8 cellular contexts compared by ENCODE assay signal in genomic region chr20:327946-328563, GRCh38. TPM values are rescaled to one million over a fixed set of nuclear protein-coding genes. Genes with fewer than 3 reads are reported as not detected.
A peak's percentile ranks its signal among the peaks of the same experiment; 100 is the strongest.
DNase-seq lines count a peak whose midpoint lies in the region; ATAC-seq and TF ChIP-seq lines count a peak whose summit lies in the region.

No MANE protein-coding gene starts in this region.

- H3K14ac ChIP-seq in trophoblast cell (ENCODE audit: low read length) = no peak overlapping the region

- H3K4me2 ChIP-seq in DOHH2 (ENCODE audit: low read length) = peak overlapping the region; percentile 66
- peak overlapping the region; percentile 82 for H3K4me2 ChIP-seq in trophoblast cell (ENCODE audit: low read length)

- H3K79me2 ChIP-seq in DOHH2 (ENCODE audit: control insufficient read depth, low read length) = peaks cover 56% of the 10 kb centered on the region
- peaks cover 10% of the 10 kb centered on the region for H3K79me2 ChIP-seq in trophoblast cell (ENCODE audit: control insufficient read depth, insufficient read depth, low read length, poor library complexity)

- H3K18ac ChIP-seq in trophoblast cell (ENCODE audit: low read length) = no peak overlapping the region

- H3K9me3 Mint-ChIP-seq in endothelial cell (ENCODE audit: unreplicated experiment) (no peaks in the 10 kb centered on the region), CD14-positive monocyte (peaks cover 0 to 6% (median 0%) of the 10 kb centered on the region in 7 donors)

- H2BK12ac ChIP-seq in trophoblast cell (ENCODE audit: low read length) = no peak overlapping the region

- H3K23ac ChIP-seq in trophoblast cell (ENCODE audit: low read length) = no peak overlapping the region

- no peak overlapping the region for H2AK5ac ChIP-seq in trophoblast cell (ENCODE audit: low read length)

- H3K4me3 Mint-ChIP-seq in endothelial cell (ENCODE audit: unreplicated experiment) (peak overlapping the region; percentile 93), CD14-positive monocyte (peak overlapping the region in 1 of 2 donors; percentile 84)

- H3K27ac Mint-ChIP-seq in endothelial cell (ENCODE audit: unreplicated experiment) (peak overlapping the region; percentile 74), CD14-positive monocyte (peak overlapping the region in 1 of 7 donors; percentile 9)

- H3K79me1 ChIP-seq in trophoblast cell (ENCODE audit: low read length) = peaks cover 19% of the 10 kb centered on the region

- H3K4ac ChIP-seq in trophoblast cell (ENCODE audit: low read depth, low read length) = no peak overlapping the region

- H3K27me3 Mint-ChIP-seq in endothelial cell (ENCODE audit: unreplicated experiment) (peaks cover 6% of the 10 kb centered on the region), CD14-positive monocyte (ENCODE audit: low read depth in 3 of 3) (peaks cover 7 to 25% (median 18%) of the 10 kb centered on the region in 3 donors)

- peaks cover 38% of the 10 kb centered on the region for H3K4me1 Mint-ChIP-seq in endothelial cell (ENCODE audit: unreplicated experiment)
- H3K4me1 Mint-ChIP-seq in CD14-positive monocyte = peaks cover 47% of the 10 kb centered on the region

- H3K36me3 ChIP-seq in DOHH2 (ENCODE audit: control insufficient read depth, low read length) (peaks cover 35% of the 10 kb centered on the region), trophoblast cell (ENCODE audit: control insufficient read depth in 1 of 2, insufficient read depth in 2 of 2, low read length in 2 of 2) (peaks cover 0 to 2% of the 10 kb centered on the region in 2 experiments)

- no peak overlapping the region for H4K12ac ChIP-seq in trophoblast cell (ENCODE audit: low read depth, low read length)

- H3K4me1 ChIP-seq in DOHH2 (ENCODE audit: control insufficient read depth, low read length) (peaks cover 39% of the 10 kb centered on the region), trophoblast cell (ENCODE audit: control insufficient read depth in 1 of 2, insufficient read depth in 2 of 2, low read length in 2 of 2) (peaks cover 0 to 9% of the 10 kb centered on the region in 2 experiments)

- H4K91ac ChIP-seq in trophoblast cell (ENCODE audit: low read depth, low read length) = no peak overlapping the region

- H4K8ac ChIP-seq in trophoblast cell (ENCODE audit: low read depth, low read length) = no peak overlapping the region

- H4K20me1 ChIP-seq in DOHH2 (ENCODE audit: control insufficient read depth, insufficient read depth, low read depth, low read length) = peaks cover 18% of the 10 kb centered on the region; the same call in 1 of the 2 replicates

- H3K9me3 ChIP-seq in DOHH2 (ENCODE audit: control insufficient read depth, insufficient read depth, low read length) = no peaks in the 10 kb centered on the region
- no peaks in the 10 kb centered on the region for H3K9me3 ChIP-seq in trophoblast cell (ENCODE audit: insufficient read depth, low read depth, low read length)

- H2BK120ac ChIP-seq in trophoblast cell (ENCODE audit: insufficient read depth, low read length, poor library complexity) = no peak overlapping the region

- no peak overlapping the region for H3K9ac ChIP-seq in trophoblast cell (ENCODE audit: low read length)

- peaks cover 18% of the 10 kb centered on the region for H3F3A ChIP-seq in DOHH2 (ENCODE audit: control insufficient read depth, insufficient read depth)

- H2BK5ac ChIP-seq in trophoblast cell (ENCODE audit: low read depth, low read length, poor library complexity) = no peak overlapping the region

- H3K27ac ChIP-seq in DOHH2 (ENCODE audit: low read depth, low read length) = peak overlapping the region; percentile 25; the same call in 1 of the 2 replicates
- no peak overlapping the region for H3K27ac ChIP-seq in trophoblast cell (ENCODE audit: low read depth, low read length)

- H3K36me3 Mint-ChIP-seq in endothelial cell (ENCODE audit: low read depth, unreplicated experiment) = peaks cover 17% of the 10 kb centered on the region
- H3K36me3 Mint-ChIP-seq in CD14-positive monocyte = no peaks in the 10 kb centered on the region

- TF ChIP-seq CTCF in DOHH2 (IDR thresholded peaks at IDR 0.05; ENCODE audit: low read depth, low read length, poor library complexity, severe bottlenecking) (no peak), endothelial cell (IDR thresholded peaks at IDR 0.05; ENCODE audit: unreplicated experiment) (no peak), CD14-positive monocyte (IDR thresholded peaks at IDR 0.05) (no peak)

- intact Hi-C loops in CD14-positive monocyte (cut with micrococcal nuclease) = no loop called here

- H3K27me3 ChIP-seq in DOHH2 (ENCODE audit: control insufficient read depth, low read length) (no peaks in the 10 kb centered on the region; the same call in 1 of the 2 replicates), trophoblast cell (ENCODE audit: insufficient read depth, low read length) (no peaks in the 10 kb centered on the region)

- H3K4me3 ChIP-seq in DOHH2 (ENCODE audit: low read length) (peak overlapping the region; percentile 99), trophoblast cell (ENCODE audit: low read depth, low read length) (peak overlapping the region; percentile 77)

- WGBS in trophoblast cell (ENCODE audit: extremely low coverage, insufficient coverage, insufficient read length) = no CpG with 5 or more reads among the region's 26 CpGs

- no peaks in the 10 kb centered on the region for H3K9me2 ChIP-seq in DOHH2 (replicated peaks; ENCODE audit: control insufficient read depth, low read length)

- ATAC-seq in HG03108 (IDR thresholded peaks at IDR 0.05; ENCODE audit: unreplicated experiment) (no peak), GM19035 (IDR thresholded peaks at IDR 0.05; ENCODE audit: unreplicated experiment) (no peak), HG03196 (IDR thresholded peaks at IDR 0.05; ENCODE audit: unreplicated experiment) (no peak)

- DNase-seq in OCI-M1 (lab: John Stamatoyannopoulos, UW) = peak; percentile 67
- no peak for DNase-seq in endothelial cell (ENCODE audit: low spot score)
- peak in 1 of 2 donors; percentile 48 for DNase-seq in trophoblast cell
- DNase-seq in CD14-positive monocyte (ENCODE audit: low spot score) = no peak

- H2AFZ ChIP-seq in trophoblast cell (ENCODE audit: insufficient read depth, low read length, poor library complexity) = no peak overlapping the region

RNA-seq across cellular contexts. Expression of gene SOX12, which starts 2.7 kb away (rescaled TPM):
- 64.7 TPM for total RNA-seq in endothelial cell (ENCODE audit: unreplicated experiment)
- polyA plus RNA-seq in trophoblast cell (2013) = 15.3 and 15.5 TPM in 2 replicates
- under 1 TPM; 0.03 to 0.12 TPM for polyA plus RNA-seq in CD14-positive monocyte

RNA-seq across cellular contexts. Expression of gene NRSN2, which starts 18.9 kb away (rescaled TPM):
- total RNA-seq in endothelial cell (ENCODE audit: unreplicated experiment) = 43.2 TPM
- polyA plus RNA-seq in trophoblast cell (2013) = 26.5 and 26.8 TPM in 2 replicates
- under 1 TPM; 0.09 to 0.56 TPM for polyA plus RNA-seq in CD14-positive monocyte

RNA-seq across cellular contexts. Expression of gene ZCCHC3, which starts 30.7 kb away (rescaled TPM):
- total RNA-seq in endothelial cell (ENCODE audit: unreplicated experiment) = 40.0 TPM
- 16.5 and 17.9 TPM in 2 replicates for polyA plus RNA-seq in trophoblast cell (2013)
- 1 to 10 TPM; 4.5 to 5.6 TPM for polyA plus RNA-seq in CD14-positive monocyte

RNA-seq across cellular contexts. Expression of gene C20orf96, which starts 37.5 kb away (rescaled TPM):
- 27.5 TPM for total RNA-seq in endothelial cell (ENCODE audit: unreplicated experiment)
- polyA plus RNA-seq in trophoblast cell (2013) = 6.2 and 7.1 TPM in 2 replicates
- polyA plus RNA-seq in CD14-positive monocyte = under 1 TPM; 0.28 to 0.88 TPM

RNA-seq across cellular contexts. Expression of gene TRIB3, which starts 52.5 kb away (rescaled TPM):
- total RNA-seq in endothelial cell (ENCODE audit: unreplicated experiment) = 24.2 TPM
- 30.6 and 32.9 TPM in 2 replicates for polyA plus RNA-seq in trophoblast cell (2013)
- polyA plus RNA-seq in CD14-positive monocyte = 1 to 10 TPM; 8.0 to 9.4 TPM
